13 cellular contexts compared by ENCODE assay signal in the genomic region with DNA sequence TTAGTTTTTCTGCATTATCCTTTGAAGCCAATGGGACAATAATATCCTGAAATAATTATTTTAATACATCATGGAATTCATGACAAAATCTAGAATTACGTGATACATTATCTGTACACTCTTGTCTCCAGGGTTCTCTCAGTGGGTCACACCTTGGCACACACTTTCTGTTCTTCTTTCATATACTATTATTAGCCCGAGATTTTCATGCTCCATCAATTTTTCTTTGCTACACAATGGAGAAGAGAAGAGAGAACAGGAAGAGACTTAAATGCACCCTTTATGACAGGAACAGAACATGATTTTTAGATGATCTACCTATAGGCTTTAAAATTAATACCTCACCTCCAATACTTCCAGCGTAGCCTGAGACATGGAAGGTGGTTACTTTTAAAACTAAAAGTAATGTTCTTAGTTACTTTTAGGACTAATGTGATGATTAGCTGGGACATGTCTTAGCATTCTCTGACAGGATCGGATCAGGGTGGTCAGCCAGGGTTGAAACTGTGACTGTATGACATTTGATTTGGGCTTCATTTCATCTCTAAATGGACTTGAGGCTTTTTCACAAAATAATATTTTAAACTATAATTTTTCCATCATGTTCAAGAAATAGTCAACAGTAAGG.
A peak's percentile ranks its signal among the peaks of the same experiment; 100 is the strongest.
DNase-seq lines count a peak whose midpoint lies in the region; ATAC-seq and TF ChIP-seq lines count a peak whose summit lies in the region.
"Had no signal": no experiment of that assay in that cellular context is flagged by ENCODE, and none has a peak within 500 bp of the region (broad histone marks: within the 10 kb centered on the region; RNA-seq: fewer than 3 reads in every experiment).

No MANE protein-coding gene starts in this region.

- no peak for DNase-seq in activated naive CD8-positive, alpha-beta T cell treated with anti-CD3 and anti-CD28 coated beads for 36 hours
- DNase-seq in NCI-H1092 (lab: John Stamatoyannopoulos, UW) (no peak), HPDE6-E6E7 (ENCODE audit: extremely low spot score) (no peak), progenitor cell of endocrine pancreas (ENCODE audit: low spot score, unreplicated experiment) (no peak), neuronal stem cell (ENCODE audit: low spot score) (no peak)
- DNase-seq: Calu3; foreskin keratinocyte; NCI-H2081 treated with DMSO at 0.1 percent for 48 hours; stimulated activated naive CD4-positive, alpha-beta T cell treated with Interleukin-2 at 50 U/mL for 16 hours had no signal

- H3K9me3 Mint-ChIP-seq in activated naive CD8-positive, alpha-beta T cell treated with anti-CD3 and anti-CD28 coated beads for 36 hours: no peaks in the 10 kb centered on the region
- no peaks in the 10 kb centered on the region for H3K9me3 Mint-ChIP-seq in progenitor cell of endocrine pancreas (ENCODE audit: low read depth)

- H3K9me3 ChIP-seq in neuronal stem cell (replicated peaks in 1 of 2; ENCODE audit: control insufficient read depth in 2 of 2, insufficient read depth in 1 of 2, low read depth in 1 of 2, low read length in 2 of 2): no peaks in the 10 kb centered on the region

- H3K4me2 ChIP-seq in neuronal stem cell (ENCODE audit: insufficient read depth, low read length, poor library complexity, severe bottlenecking): no peak overlapping the region

- no peak overlapping the region for H3K4me3 ChIP-seq in neuronal stem cell (ENCODE audit: low read length in 2 of 2)
- H3K4me3 ChIP-seq: skin epidermis had no signal

- H3K36me3 Mint-ChIP-seq in activated naive CD8-positive, alpha-beta T cell treated with anti-CD3 and anti-CD28 coated beads for 36 hours: no peaks in the 10 kb centered on the region
- H3K36me3 Mint-ChIP-seq in progenitor cell of endocrine pancreas (ENCODE audit: insufficient read depth): no peaks in the 10 kb centered on the region

- no peak overlapping the region for H3K9ac ChIP-seq in neuronal stem cell (ENCODE audit: low read depth, low read length, poor library complexity)

- no peak overlapping the region for H3K14ac ChIP-seq in neuronal stem cell (ENCODE audit: low read length)

- no peak overlapping the region for H3K27ac ChIP-seq in neuronal stem cell (replicated peaks; ENCODE audit: low read length)
- H3K27ac ChIP-seq: foreskin keratinocyte, skin epidermis had no signal

- no peak for TF ChIP-seq CTCF in progenitor cell of endocrine pancreas (IDR thresholded peaks at IDR 0.05; ENCODE audit: unreplicated experiment)

- no peak overlapping the region for H3K18ac ChIP-seq in neuronal stem cell (ENCODE audit: low read length)

- H3K27me3 Mint-ChIP-seq in activated naive CD8-positive, alpha-beta T cell treated with anti-CD3 and anti-CD28 coated beads for 36 hours: peaks cover 22% of the 10 kb centered on the region
- no peaks in the 10 kb centered on the region for H3K27me3 Mint-ChIP-seq in progenitor cell of endocrine pancreas

- peak overlapping the region; percentile 46 for H3K27ac Mint-ChIP-seq in activated naive CD8-positive, alpha-beta T cell treated with anti-CD3 and anti-CD28 coated beads for 36 hours
- no peak overlapping the region for H3K27ac Mint-ChIP-seq in progenitor cell of endocrine pancreas

- no peaks in the 10 kb centered on the region for H3K27me3 ChIP-seq in neuronal stem cell (ENCODE audit: control insufficient read depth in 3 of 3, insufficient read depth in 3 of 3, low read depth in 1 of 3, low read length in 3 of 3)
- H3K27me3 ChIP-seq: foreskin keratinocyte had no signal

- H2BK5ac ChIP-seq in neuronal stem cell (ENCODE audit: low read length): no peak overlapping the region

- H3K4me1 Mint-ChIP-seq in activated naive CD8-positive, alpha-beta T cell treated with anti-CD3 and anti-CD28 coated beads for 36 hours: peaks cover 4% of the 10 kb centered on the region
- no peaks in the 10 kb centered on the region for H3K4me1 Mint-ChIP-seq in progenitor cell of endocrine pancreas (ENCODE audit: low read depth)

- no peak overlapping the region for H3K4ac ChIP-seq in neuronal stem cell (ENCODE audit: low read length)

- no peak overlapping the region for H4K8ac ChIP-seq in neuronal stem cell (ENCODE audit: low read depth, low read length)

- H3K36me3 ChIP-seq in neuronal stem cell (replicated peaks in 1 of 2; ENCODE audit: control insufficient read depth in 2 of 2, insufficient read depth in 2 of 2, low read length in 2 of 2): no peaks in the 10 kb centered on the region

- no peak overlapping the region for H4K91ac ChIP-seq in neuronal stem cell (ENCODE audit: low read depth, low read length, poor library complexity)

- no peak overlapping the region for H3K4me3 Mint-ChIP-seq in activated naive CD8-positive, alpha-beta T cell treated with anti-CD3 and anti-CD28 coated beads for 36 hours
- H3K4me3 Mint-ChIP-seq in progenitor cell of endocrine pancreas (ENCODE audit: low read depth): no peak overlapping the region

- H3K79me1 ChIP-seq in neuronal stem cell (ENCODE audit: low read depth, low read length): no peaks in the 10 kb centered on the region

- no peak overlapping the region for H2BK15ac ChIP-seq in neuronal stem cell (ENCODE audit: low read length)

- H2BK120ac ChIP-seq in neuronal stem cell (ENCODE audit: low read depth, low read length): no peak overlapping the region

- no peak overlapping the region for H2AFZ ChIP-seq in neuronal stem cell (ENCODE audit: low read length)

- no peak overlapping the region for H3K23ac ChIP-seq in neuronal stem cell (ENCODE audit: low read depth, low read length, poor library complexity)

- WGBS in neuronal stem cell (ENCODE audit: extremely low coverage in 2 of 2, insufficient read length in 2 of 2, insufficient replicate concordance in 1 of 2), 2 donors: no CpG with 5 or more reads among the region's 4 CpGs

- H2BK12ac ChIP-seq in neuronal stem cell (ENCODE audit: low read length): no peak overlapping the region

- no peaks in the 10 kb centered on the region for H3K4me1 ChIP-seq in neuronal stem cell (ENCODE audit: control insufficient read depth in 2 of 2, insufficient read depth in 1 of 2, low read depth in 1 of 2, low read length in 2 of 2)

- no peak overlapping the region for H2AK5ac ChIP-seq in neuronal stem cell (ENCODE audit: low read depth, low read length)

- ATAC-seq in GM18511 (IDR thresholded peaks at IDR 0.05; ENCODE audit: unreplicated experiment) (peak; percentile 94), GM21381 (IDR thresholded peaks at IDR 0.05; ENCODE audit: unreplicated experiment) (peak; percentile 94), HG03066 (IDR thresholded peaks at IDR 0.05; ENCODE audit: low read depth, unreplicated experiment) (peak; percentile 86)
- ATAC-seq: foreskin keratinocyte had no signal
